Comparison of ENCODE assay signal across 8 cellular contexts in the genomic region with DNA sequence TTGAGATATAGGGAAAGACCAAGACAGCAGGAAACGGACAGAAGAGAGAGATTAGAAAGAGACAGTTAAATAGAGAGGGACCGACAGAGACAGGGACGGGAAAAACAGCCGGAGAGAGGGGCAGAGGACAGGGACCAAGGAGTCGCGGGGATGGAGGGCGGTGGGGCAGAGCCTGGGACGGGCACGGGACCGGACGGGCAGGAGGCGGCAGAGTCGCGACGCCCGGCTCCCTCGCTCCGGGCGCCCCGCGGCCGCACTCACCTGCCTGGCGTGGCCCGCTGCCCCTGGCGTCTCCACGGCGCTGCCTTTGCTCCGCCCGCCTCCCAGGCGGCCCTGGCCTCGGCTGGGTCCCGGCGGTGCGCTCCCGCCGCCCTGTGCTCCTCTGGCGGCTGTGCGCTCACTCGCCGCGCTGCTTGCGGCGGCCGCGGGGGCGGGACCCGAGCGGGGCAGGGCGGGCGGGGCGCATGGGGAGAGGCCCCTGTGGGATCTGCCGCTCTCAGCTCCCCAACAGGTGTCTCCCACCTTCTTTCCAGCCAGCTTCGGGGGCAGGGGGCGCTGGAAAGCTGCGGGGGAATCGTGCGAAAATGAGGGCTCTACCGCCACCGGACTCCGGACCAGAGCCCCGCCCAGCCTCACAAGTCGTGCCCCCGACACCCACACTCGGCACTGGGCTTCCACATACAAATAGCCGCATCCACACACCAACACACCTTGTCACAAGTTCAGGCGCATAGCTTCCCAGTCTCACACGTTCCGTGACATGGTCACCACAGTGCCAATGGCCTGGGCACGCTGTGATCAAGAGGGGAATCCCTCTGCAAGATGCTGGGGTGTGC. TPM values are rescaled to one million over a fixed set of nuclear protein-coding genes. Genes with fewer than 3 reads are reported as not detected.
DNase-seq lines count a peak whose midpoint lies in the region; ATAC-seq, FAIRE-seq and TF ChIP-seq lines count a peak whose summit lies in the region.

A gene with protein sequence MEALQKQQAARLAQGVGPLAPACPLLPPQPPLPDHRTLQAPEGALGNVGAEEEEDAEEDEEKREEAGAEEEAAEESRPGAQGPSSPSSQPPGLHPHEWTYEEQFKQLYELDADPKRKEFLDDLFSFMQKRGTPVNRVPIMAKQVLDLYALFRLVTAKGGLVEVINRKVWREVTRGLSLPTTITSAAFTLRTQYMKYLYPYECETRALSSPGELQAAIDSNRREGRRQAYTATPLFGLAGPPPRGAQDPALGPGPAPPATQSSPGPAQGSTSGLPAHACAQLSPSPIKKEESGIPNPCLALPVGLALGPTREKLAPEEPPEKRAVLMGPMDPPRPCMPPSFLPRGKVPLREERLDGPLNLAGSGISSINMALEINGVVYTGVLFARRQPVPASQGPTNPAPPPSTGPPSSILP (minus strand): TSS at position 411 of the 836 bp plus-strand sequence. CDS start 1,052 bp downstream, outside the sequence.

- no TSS peak for BruUV-seq in GM12878 (replicated peaks; lab: Mats Ljungman, UMichigan)

- H3K27me3 Mint-ChIP-seq in immature natural killer cell (ENCODE audit: low read depth in 3 of 3) = peaks cover 26 to 40% (median 34%) of the 10 kb centered on the region in 3 donors

- WGBS in GM12878 (ENCODE audit: insufficient coverage, insufficient replicate concordance, low lambda C conversion rate, missing lambda C conversion rate) = 2% methylated on average over 48 of the region's 69 CpGs

- peak within 1 kb of the TSS; percentile 71 for H3K4me2 ChIP-seq in GM12878 (ENCODE audit: control insufficient read depth, insufficient read depth)

- peak within 1 kb of the TSS; percentile 82 to 92 (median 88) for H3K4me3 Mint-ChIP-seq in immature natural killer cell

- RAD21 ChIA-PET in GM12878 (lab: Charles Lee; ENCODE audit: unreplicated experiment) = no interaction called here

- POLR2A ChIA-PET in GM12878 (lab: Charles Lee) = interaction anchor here (1.5 kb wide), 1 partner anchor 9 kb away, joined by 4 read pairs; a partner anchor contains a TSS

- H3K79me2 ChIP-seq in GM12878 (ENCODE audit: control insufficient read depth, insufficient read depth, low read length) = no peaks in the 10 kb centered on the region

- H4K20me1 ChIP-seq in GM12878 (ENCODE audit: control insufficient read depth, insufficient read depth) = no peaks in the 10 kb centered on the region; the same call in 1 of the 2 replicates

- H2AFZ ChIP-seq in GM12878 (ENCODE audit: control insufficient read depth, low read depth, low read length) = no peak within 1 kb of the TSS; the same call in 1 of the 2 replicates

- FAIRE-seq in GM12878 (lab: Jason Lieb, UNC) = no peak

- TF ChIP-seq EP300 in GM12878 (IDR thresholded peaks at IDR 0.05; ENCODE audit: borderline replicate concordance in 1 of 2, control insufficient read depth in 1 of 2, low read depth in 2 of 2, low read length in 2 of 2) = no peak

- peaks cover 14 to 19% of the 10 kb centered on the region in 2 experiments for H3K27me3 ChIP-seq in GM12878 (replicated peaks in 1 of 2; ENCODE audit: control insufficient read depth in 2 of 2, insufficient read depth in 2 of 2, low read length in 1 of 2)

- ATAC-seq in GM12878 = peak; percentile 67

- no peak for TF ChIP-seq CTCF in GM12878 (IDR thresholded peaks at IDR 0.05 in 2 of 3, conservative IDR thresholded peaks at IDR 0.05 in 1 of 3; ENCODE audit: control insufficient read depth in 2 of 3, extremely low read depth in 1 of 3, insufficient read depth in 1 of 3, low read depth in 3 of 3, low read length in 3 of 3)

- SMC1A ChIA-PET in GM12878 (lab: Charles Lee; ENCODE audit: uncharacterized antibody, unreplicated experiment) = interaction anchor here (0.6 kb wide), 1 partner anchor 11 kb away, joined by 3 read pairs; no protein-coding TSS in a partner anchor

- peaks cover 4% of the 10 kb centered on the region; the same call in 1 of the 2 replicates for H3K4me1 ChIP-seq in GM12878 (ENCODE audit: control insufficient read depth, insufficient read depth, low read length)

- no peak within 1 kb of the TSS for H3K9ac ChIP-seq in GM12878 (ENCODE audit: control insufficient read depth, insufficient read depth, low read length)

- H3K36me3 Mint-ChIP-seq in immature natural killer cell = peaks cover 4 to 6% (median 5%) of the 10 kb centered on the region in 3 donors

- peaks cover 14 to 19% of the 10 kb centered on the region in 2 donors for H3K4me1 Mint-ChIP-seq in immature natural killer cell

- H3K9me3 ChIP-seq in GM12878 (replicated peaks; ENCODE audit: control insufficient read depth, insufficient read depth, low read length) = no peaks in the 10 kb centered on the region

- intact Hi-C loops in GM12878 (cut with micrococcal nuclease; ENCODE audit: unreplicated experiment) = no loop called here

- CTCF ChIA-PET in GM12878 (lab: Yijun Ruan, JAX) = interaction anchor here (1.2 kb wide), 1 partner anchor 16 kb away, joined by 3 read pairs; no protein-coding TSS in a partner anchor

- H3K27ac Mint-ChIP-seq in immature natural killer cell = peak within 1 kb of the TSS in 2 of 6 donors; percentile 35 to 58

- H3K36me3 ChIP-seq in GM12878 (ENCODE audit: control insufficient read depth in 2 of 2, insufficient read depth in 2 of 2, low read length in 1 of 2) = no peaks in the 10 kb centered on the region; a peak in 1 of 4 replicates

- no peak for TF ChIP-seq POLR2A in GM12878 (IDR thresholded peaks at IDR 0.05; ENCODE audit: low read depth, low read length)

- H3K27ac ChIP-seq in GM12878 (ENCODE audit: control insufficient read depth, insufficient read depth) = no peak within 1 kb of the TSS

- in situ Hi-C loops in GM12878 (cut with MboI) = no loop called here

- no peaks in the 10 kb centered on the region for H3K9me3 Mint-ChIP-seq in immature natural killer cell

- no peak for TF ChIP-seq RAD21 in GM12878 (IDR thresholded peaks at IDR 0.05; ENCODE audit: insufficient read depth, low read depth, low read length)

- DNase-seq in NCI-H1417 (lab: John Stamatoyannopoulos, UW) (peak; percentile 6 to 56 (median 51)), NCI-H1417 treated with DMSO at 0.1 percent for 48 hours (lab: John Stamatoyannopoulos, UW) (no peak), RPMI8226 (peak; percentile 67), GM12878 (ENCODE audit: low read depth, low spot score) (no peak), immature natural killer cell (peak; percentile 20 to 39 (median 37)), RKO (ENCODE audit: low spot score) (no peak), DMS153 treated with DMSO at 0.1 percent for 48 hours (lab: John Stamatoyannopoulos, UW; ENCODE audit: unreplicated experiment) (no peak)
- DNase-seq in stimulated activated CD8-positive, alpha-beta memory T cell treated with anti-CD3 and anti-CD28 coated beads, Interleukin-12 subunit alpha, Interleukin-12 subunit beta, amount 100 ng/mL, for 4 hours (ENCODE audit: low read depth) = peak; percentile 37

- H3K4me3 ChIP-seq in GM12878 = peak within 1 kb of the TSS; percentile 32; the same call in 1 of the 2 replicates

TF ChIP-seq in GM12878, 131 proteins besides CTCF, POLR2A, EP300 and RAD21 (continues in another document):
- TF ChIP-seq SUZ12 (IDR thresholded peaks at IDR 0.05; ENCODE audit: unreplicated experiment) = peak; percentile 64

RNA-seq across cellular contexts. Expression of the gene that starts here (rescaled TPM):
- 0.38 TPM in 1 of 2 replicates, not detected in the other for total RNA-seq in GM12878 (2013; cell fraction: nucleolus; rRNA removed)
- total RNA-seq in GM12878 (2014; rRNA removed) (not detected in 2 replicates), GM12878 (2014; rRNA removed; fragmentation: Illumina TruSeq; extraction: Trizol) (not detected in 2 replicates), GM12878 (2021) (0.24 TPM in 1 of 2 replicates, not detected in the other)
- polyA plus RNA-seq in GM12878 (2011; ENCODE audit: low read depth) = not detected
- polyA plus RNA-seq in GM12878 (2011; rRNA removed) (not detected in 2 replicates), GM12878 (2014; fragmentation: Illumina TruSeq; extraction: Trizol) (not detected in 2 replicates), GM12878 (2014; fragmentation: Nextera tagmentation; extraction: Ambion mirVana) (not detected), GM12878 (2014; rRNA removed) (not detected in 2 replicates), GM12878 (2016; fragmentation: Nextera tagmentation; extraction: Ambion mirVana) (not detected), immature natural killer cell (not detected)
- polyA plus RNA-seq in GM12878 (2011; cell fraction: cytosol; rRNA removed) = not detected in 2 replicates
- 0.07 TPM in 1 of 2 replicates, not detected in the other for polyA plus RNA-seq in GM12878 (2011; cell fraction: nucleus; rRNA removed)
- not detected in 2 replicates for polyA plus RNA-seq in GM12878 (2012)
- not detected in 2 replicates for polyA minus RNA-seq in GM12878 (2011; rRNA and poly(A)+ RNA removed)
- polyA minus RNA-seq in GM12878 (2011; cell fraction: cytosol; rRNA and poly(A)+ RNA removed) = not detected in 2 replicates
- polyA minus RNA-seq in GM12878 (2011; cell fraction: nucleus; rRNA and poly(A)+ RNA removed) = not detected in 2 replicates

Comparison
In these comparisons a context has a peak if more than half of its experiments do, and no peak if none do; other contexts are left out.
1. DNase-seq: peak in NCI-H1417 (3 of 3), RPMI8226 (single experiment) and stimulated activated CD8-positive, alpha-beta memory T cell treated with anti-CD3 and anti-CD28 coated beads, Interleukin-12 subunit alpha, Interleukin-12 subunit beta, amount 100 ng/mL, for 4 hours (single experiment); none in NCI-H1417 treated with DMSO at 0.1 percent for 48 hours (single experiment), GM12878 (single experiment), RKO (single experiment) and DMS153 treated with DMSO at 0.1 percent for 48 hours (single experiment).
2. Peak in ATAC-seq, H3K4me3 ChIP-seq and H3K4me2 ChIP-seq in GM12878; RNA of the gene not detected or under 1 TPM.
3. Peak in DNase-seq in immature natural killer cell; RNA of the gene not detected or under 1 TPM.